ENCODE assay signal across 9 cellular contexts in the genomic region with DNA sequence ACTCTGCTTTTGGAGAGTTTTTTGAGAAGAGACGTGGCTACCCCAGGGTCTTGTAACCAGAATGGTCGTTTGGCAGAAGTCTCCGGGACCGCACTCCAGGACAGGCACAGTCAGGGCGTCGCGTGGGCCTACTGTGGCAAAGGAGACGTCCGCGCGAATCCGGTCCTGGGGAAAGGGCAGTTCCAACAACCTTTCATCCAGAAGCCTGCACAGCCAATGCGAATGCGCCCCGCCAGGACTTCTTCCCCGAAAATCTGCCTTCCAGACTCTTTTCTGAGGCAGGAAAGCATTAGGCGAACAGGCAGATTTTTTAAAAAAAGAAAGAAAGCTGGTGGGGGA. TPM values are rescaled to one million over a fixed set of nuclear protein-coding genes. Genes with fewer than 3 reads are reported as not detected.
A peak's percentile ranks its signal among the peaks of the same experiment; 100 is the strongest.
DNase-seq lines count a peak whose midpoint lies in the region; ATAC-seq and TF ChIP-seq lines count a peak whose summit lies in the region.
"Had no signal": no experiment of that assay in that cellular context is flagged by ENCODE, and none has a peak within 500 bp of the region (broad histone marks: within the 10 kb centered on the region; RNA-seq: fewer than 3 reads in every experiment).

No MANE protein-coding gene starts in this region.

- DNase-seq in iPS DF 6.9 (ENCODE audit: low read depth, low spot score) (no peak), spleen (no peak)

- peaks cover 58% of the 10 kb centered on the region for H3K27me3 ChIP-seq in iPS DF 6.9 (ENCODE audit: control insufficient read depth, insufficient read depth, low read length)
- peaks cover 25 to 100% (median 92%) of the 10 kb centered on the region in 7 donors for H3K27me3 ChIP-seq in spleen (replicated peaks in 1 of 7)

- TF ChIP-seq CTCF in WI38 (IDR thresholded peaks at IDR 0.05; ENCODE audit: low read depth, low read length) (no peak), spleen (IDR thresholded peaks at IDR 0.05 in 8 of 11, conservative IDR thresholded peaks at IDR 0.05 in 3 of 11) (no peak)

- H3K9me3 ChIP-seq in iPS DF 6.9 (ENCODE audit: control insufficient read depth, insufficient read depth, low read length) (no peaks in the 10 kb centered on the region), spleen (peaks cover 0 to 4% (median 0%) of the 10 kb centered on the region in 8 donors)

- H3K36me3 ChIP-seq in iPS DF 6.9 (ENCODE audit: control insufficient read depth, insufficient read depth, low read length) (no peaks in the 10 kb centered on the region; the same call in 1 of the 2 replicates), spleen (no peaks in the 10 kb centered on the region)

- H3K27ac ChIP-seq in iPS DF 6.9 (ENCODE audit: low read length) (no peak overlapping the region), spleen (no peak overlapping the region)

- peak; percentile 8 for ATAC-seq in GM21515 (IDR thresholded peaks at IDR 0.05; ENCODE audit: unreplicated experiment)
- ATAC-seq in GM21786 (IDR thresholded peaks at IDR 0.05; ENCODE audit: unreplicated experiment) = no peak
- no peak for ATAC-seq in GM21528 (IDR thresholded peaks at IDR 0.05; ENCODE audit: low FRiP score, unreplicated experiment)
- ATAC-seq in HG03280 (IDR thresholded peaks at IDR 0.05; ENCODE audit: unreplicated experiment) = no peak

- intact Hi-C loops in spleen (cut with DNase I; ENCODE audit: low total_unique reads) = no loop called here

- WGBS in iPS DF 6.9 (ENCODE audit: insufficient coverage, insufficient read length) = no CpG with 5 or more reads among the region's 17 CpGs
- 7 to 20% (median 7%) methylated on average over 17 of the region's 17 CpGs for whole genome bisulfite sequencing in spleen, 5 donors

- no peak for TF ChIP-seq POLR2A in spleen (IDR thresholded peaks at IDR 0.05)

- peak overlapping the region; percentile 43 for H3K4me3 ChIP-seq in WI38 (ENCODE audit: low read depth, low read length)
- peak overlapping the region; percentile 1; the same call in 1 of the 2 replicates for H3K4me3 ChIP-seq in iPS DF 6.9 (ENCODE audit: low read length)
- peak overlapping the region in 7 of 8 donors; percentile 22 to 64 (median 36) for H3K4me3 ChIP-seq in spleen

- no peaks in the 10 kb centered on the region for H3K4me1 ChIP-seq in iPS DF 6.9 (ENCODE audit: control insufficient read depth, insufficient read depth, low read length)
- peaks cover 18 to 50% (median 37%) of the 10 kb centered on the region in 6 donors for H3K4me1 ChIP-seq in spleen

RNA-seq across cellular contexts. Expression of a gene that starts 2.0 kb away (rescaled TPM):
- under 1 TPM in 2 of 7 donors, not detected in 5; 0.13 to 0.64 TPM for total RNA-seq in spleen
- polyA plus RNA-seq in spleen = under 1 TPM; 0.02 to 0.03 (median 0.03) TPM
- total RNA-seq: H4, NCI-H460 had no signal
